In genomic region chr5:149581192-149581861, GRCh38 we compare ENCODE assay signal across 8 cellular contexts. TPM values are rescaled to one million over a fixed set of nuclear protein-coding genes. Genes with fewer than 3 reads are reported as not detected.
DNase-seq lines count a peak whose midpoint lies in the region; ATAC-seq and TF ChIP-seq lines count a peak whose summit lies in the region.

TSS of gene ARHGEF37 (plus strand) at chr5:149581498. CDS start at chr5:149597770, 16,272 bp downstream.

- intact Hi-C loops in posterior cingulate gyrus (cut with DNase I) = no loop called here
- intact Hi-C loops in upper lobe of right lung (cut with DNase I) = no loop called here

- H3K27ac Mint-ChIP-seq in HFFc6 = no peak within 1 kb of the TSS; the same call in 1 of the 2 replicates

- H3K27ac ChIP-seq in angular gyrus (ENCODE audit: low read depth, low read length) (peak within 1 kb of the TSS; percentile 98), right atrium auricular region (peak within 1 kb of the TSS; percentile 89 to 93), upper lobe of right lung (peak within 1 kb of the TSS; percentile 85)

- ATAC-seq in upper lobe of right lung = peak; percentile 90

- peak within 1 kb of the TSS; percentile 81 for H3K4me3 Mint-ChIP-seq in HFFc6

- peaks cover 1% of the 10 kb centered on the region; the same call in 1 of the 2 replicates for H3K27me3 Mint-ChIP-seq in HFFc6 (ENCODE audit: insufficient read depth)

- DNase-seq in ACHN (peak; percentile 45), HFFc6 (peak; percentile 23), SHP77 treated with DMSO at 0.1 percent for 48 hours (lab: John Stamatoyannopoulos, UW) (peak; percentile 43), right atrium auricular region (ENCODE audit: low spot score) (peak; percentile 92), posterior cingulate gyrus (peak; percentile 79 to 98 (median 90)), upper lobe of right lung (peak; percentile 93), MV-4-11 (lab: John Stamatoyannopoulos, UW) (no peak)

- H3K36me3 ChIP-seq in right atrium auricular region = no peaks in the 10 kb centered on the region
- H3K36me3 ChIP-seq in upper lobe of right lung = no peaks in the 10 kb centered on the region

- H3K27me3 ChIP-seq in right atrium auricular region = no peaks in the 10 kb centered on the region
- no peaks in the 10 kb centered on the region for H3K27me3 ChIP-seq in upper lobe of right lung

- H3K9me3 ChIP-seq in right atrium auricular region (no peaks in the 10 kb centered on the region), upper lobe of right lung (no peaks in the 10 kb centered on the region)

- H3K4me1 ChIP-seq in right atrium auricular region (peaks cover 0 to 38% of the 10 kb centered on the region in 2 donors), upper lobe of right lung (peaks cover 30% of the 10 kb centered on the region)

- H3K4me3 ChIP-seq in right atrium auricular region (peak within 1 kb of the TSS; percentile 51 to 63), upper lobe of right lung (peak within 1 kb of the TSS; percentile 57)

- TF ChIP-seq CTCF in HFFc6 (IDR thresholded peaks at IDR 0.05) = no peak
- TF ChIP-seq CTCF in right atrium auricular region (IDR thresholded peaks at IDR 0.05) = no peak
- TF ChIP-seq CTCF in upper lobe of right lung (IDR thresholded peaks at IDR 0.05) = no peak

- H3K9me3 Mint-ChIP-seq in HFFc6 = no peaks in the 10 kb centered on the region

- in situ Hi-C loops in ACHN (cut with HindIII; ENCODE audit: low pct_ligation_motif_present, low pct_unique_long_range_greater_than_20kb, low sequenced_read_pairs) = no loop called here

- 0 out of 2 replicates have a peak, but pooled peaks cover 12% of the 10 kb centered on the region for H3K4me1 Mint-ChIP-seq in HFFc6 (ENCODE audit: low read depth)

- no peaks in the 10 kb centered on the region for H3K36me3 Mint-ChIP-seq in HFFc6 (ENCODE audit: low read depth)

RNA-seq across cellular contexts. Expression of gene ARHGEF37, which starts in this region (rescaled TPM):
- under 1 TPM; 0.31 to 0.81 (median 0.38) TPM for total RNA-seq in HFFc6 (2021; fragmentation: NEBNext Ultra II Directional; extraction: Animal tissue kit (Norgen Biotek cat#: 25700))
- total RNA-seq in right atrium auricular region (10 to 100 TPM; 11.0 to 13.7 TPM), upper lobe of right lung (13.3 TPM)

Comparison
In these comparisons a context has a peak if more than half of its experiments do, and no peak if none do; other contexts are left out.
1. Peak in DNase-seq in HFFc6; RNA of the gene not detected or under 1 TPM.